Comparison of ENCODE assay signal across 16 cellular contexts in genomic region chr2:229880892-229881553, GRCh38. TPM values are rescaled to one million over a fixed set of nuclear protein-coding genes. Genes with fewer than 3 reads are reported as not detected.
DNase-seq lines count a peak whose midpoint lies in the region; ATAC-seq, FAIRE-seq and TF ChIP-seq lines count a peak whose summit lies in the region.
"Had no signal": no experiment of that assay in that cellular context is flagged by ENCODE, and none has a peak within 500 bp of the region (broad histone marks: within the 10 kb centered on the region; RNA-seq: fewer than 3 reads in every experiment).

No MANE protein-coding gene starts in this region.

- H3K9ac ChIP-seq in liver (ENCODE audit: low read depth in 1 of 2, low read length in 2 of 2): no peak overlapping the region
- no peak overlapping the region for H3K9ac ChIP-seq in HepG2 (ENCODE audit: insufficient read depth, low read depth, low read length)
- H3K9ac ChIP-seq: BLaER1 treated with 17β-estradiol and CSF1 and Interleukin-3, amounts not matched to agents 10 nM and 100 nM had no signal

- in situ Hi-C loops in HepG2 (cut with HindIII; ENCODE audit: extremely low pct_ligation_motif_present, low pct_unique_long_range_greater_than_20kb): no loop called here

- H2AFZ ChIP-seq in HepG2 (ENCODE audit: low read length): no peak overlapping the region
- H2AFZ ChIP-seq: GM23338 had no signal

- TF ChIP-seq RAD21 in liver (IDR thresholded peaks at IDR 0.05) (no peak), HepG2 (CRISPR knock-in tag; IDR thresholded peaks at IDR 0.05) (no peak)

- no peak for DNase-seq in HepG2 (ENCODE audit: low spot score)
- DNase-seq in WTC11 (ENCODE audit: low spot score): no peak
- DNase-seq in mesothelial cell of epicardium (ENCODE audit: low spot score in 2 of 2, unreplicated experiment in 2 of 2): no peak
- no peak for DNase-seq in RKO (ENCODE audit: low spot score)
- DNase-seq in DMS114 treated with DMSO at 0.1 percent for 48 hours (lab: John Stamatoyannopoulos, UW; ENCODE audit: unreplicated experiment): no peak
- DNase-seq: Caco-2, DMS79 treated with DMSO at 0.1 percent for 48 hours, GF-D8, HCEC 1CT, IMR-90 had no signal

- H3K36me3 ChIP-seq in liver (ENCODE audit: control insufficient read depth in 4 of 4, insufficient read depth in 3 of 4, low read depth in 1 of 4, low read length in 3 of 4) (peaks cover 2 to 20% (median 17%) of the 10 kb centered on the region in 4 donors), HepG2 (replicated peaks in 1 of 2; ENCODE audit: control insufficient read depth in 1 of 2, insufficient read depth in 2 of 2, low read length in 2 of 2) (peaks cover 11 to 50% of the 10 kb centered on the region in 2 experiments; a peak in 4 of 5 replicates)

- H3K27me3 ChIP-seq in liver (ENCODE audit: control insufficient read depth in 4 of 4, insufficient read depth in 4 of 4, low read length in 3 of 4) (no peaks in the 10 kb centered on the region), HepG2 (ENCODE audit: control insufficient read depth in 1 of 2, insufficient read depth in 2 of 2, low read length in 2 of 2) (no peaks in the 10 kb centered on the region)
- H3K27me3 ChIP-seq: BLaER1 treated with 17β-estradiol and CSF1 and Interleukin-3, amounts not matched to agents 10 nM and 100 nM had no signal

- no peaks in the 10 kb centered on the region for H3K27me3 Mint-ChIP-seq in WTC11 (ENCODE audit: low read depth)
- no peaks in the 10 kb centered on the region for H3K27me3 Mint-ChIP-seq in mesothelial cell of epicardium (ENCODE audit: low read depth)
- H3K27me3 Mint-ChIP-seq: B cell had no signal

- peak overlapping the region; percentile 11 to 43 for H3K27ac ChIP-seq in liver (ENCODE audit: low read depth in 1 of 2, low read length in 2 of 2)
- H3K27ac ChIP-seq in HepG2 (ENCODE audit: extremely low read length, insufficient read depth, low read length): no peak overlapping the region
- H3K27ac ChIP-seq: BLaER1 treated with 17β-estradiol and CSF1 and Interleukin-3, amounts not matched to agents 10 nM and 100 nM; HL-60 had no signal

- WGBS in liver: 46% methylated on average over 5 of the region's 5 CpGs
- WGBS in HepG2 (ENCODE audit: low lambda C conversion rate): 97% methylated on average over 5 of the region's 5 CpGs

- H3K9me3 Mint-ChIP-seq in WTC11 (no peaks in the 10 kb centered on the region), mesothelial cell of epicardium (no peaks in the 10 kb centered on the region)
- H3K9me3 Mint-ChIP-seq: GM23338 had no signal

- no peak overlapping the region for H3K4me2 ChIP-seq in HepG2 (ENCODE audit: low read depth, low read length)
- H3K4me2 ChIP-seq: BLaER1 treated with 17β-estradiol and CSF1 and Interleukin-3, amounts not matched to agents 10 nM and 100 nM; GM23338 had no signal

- H3K4me1 Mint-ChIP-seq in WTC11: peaks cover 12% of the 10 kb centered on the region
- H3K4me1 Mint-ChIP-seq in mesothelial cell of epicardium: peaks cover 5% of the 10 kb centered on the region

- TF ChIP-seq CTCF in liver (IDR thresholded peaks at IDR 0.05; ENCODE audit: low read depth, low read length, missing input control) (no peak), HepG2 (CRISPR knock-in tag; IDR thresholded peaks at IDR 0.05) (no peak), WTC11 (IDR thresholded peaks at IDR 0.05) (no peak), mesothelial cell of epicardium (IDR thresholded peaks at IDR 0.05; ENCODE audit: unreplicated experiment) (no peak)

- CTCF ChIA-PET in HepG2 (lab: Yijun Ruan, JAX; ENCODE audit: low intra/inter-chr PET ratio, low total read pairs) (no interaction called here), WTC11 (lab: Charles Lee) (no interaction called here)

- intact Hi-C loops in HepG2 (cut with micrococcal nuclease; ENCODE audit: unreplicated experiment): no loop called here

- H3K4me3 ChIP-seq in liver (ENCODE audit: low read depth in 1 of 3, low read length in 3 of 3): no peak overlapping the region
- no peak overlapping the region for H3K4me3 ChIP-seq in HepG2 (replicated peaks in 1 of 3; ENCODE audit: insufficient read depth in 1 of 3, low read depth in 2 of 3, low read length in 3 of 3)
- H3K4me3 ChIP-seq: BLaER1 treated with 17β-estradiol and CSF1 and Interleukin-3, amounts not matched to agents 10 nM and 100 nM; GM23338 had no signal

- no peak for TF ChIP-seq POLR2A in HepG2 (IDR thresholded peaks at IDR 0.05; ENCODE audit: insufficient read depth in 1 of 2, low read depth in 2 of 2, low read length in 2 of 2)

- TF ChIP-seq EP300 in HepG2 (IDR thresholded peaks at IDR 0.05; ENCODE audit: low read depth in 2 of 2, low read length in 2 of 2) (no peak), HepG2 (CRISPR knock-in tag; IDR thresholded peaks at IDR 0.05; ENCODE audit: borderline replicate concordance) (no peak)

- H3K27ac Mint-ChIP-seq in WTC11: peak overlapping the region; percentile 27; the same call in 1 of the 2 replicates
- peak overlapping the region; percentile 51 for H3K27ac Mint-ChIP-seq in mesothelial cell of epicardium
- H3K27ac Mint-ChIP-seq: B cell, GM23338 had no signal

- no peak for FAIRE-seq in HepG2 (lab: Jason Lieb, UNC)
- FAIRE-seq: D721Med had no signal

- H3K9me3 ChIP-seq in liver (ENCODE audit: control insufficient read depth in 4 of 4, low read length in 3 of 4): no peaks in the 10 kb centered on the region
- no peaks in the 10 kb centered on the region for H3K9me3 ChIP-seq in HepG2 (ENCODE audit: low read length)
- H3K9me3 ChIP-seq: BLaER1 treated with 17β-estradiol and CSF1 and Interleukin-3, amounts not matched to agents 10 nM and 100 nM; Caco-2 had no signal

- H3K4me3 Mint-ChIP-seq in WTC11 (no peak overlapping the region), mesothelial cell of epicardium (no peak overlapping the region)
- H3K4me3 Mint-ChIP-seq: B cell, GM23338 had no signal

- ATAC-seq in HepG2 (no peak), WTC11 (no peak)
- ATAC-seq: GM23338 had no signal

- H3K4me1 ChIP-seq in liver (ENCODE audit: control insufficient read depth in 4 of 4, insufficient read depth in 4 of 4, low read length in 3 of 4) (peaks cover 6 to 33% (median 17%) of the 10 kb centered on the region in 4 donors), HepG2 (ENCODE audit: insufficient read depth, low read length) (no peaks in the 10 kb centered on the region)
- H3K4me1 ChIP-seq: BLaER1 treated with 17β-estradiol and CSF1 and Interleukin-3, amounts not matched to agents 10 nM and 100 nM; Caco-2 had no signal

- POLR2A ChIA-PET in HepG2 (lab: Yijun Ruan, JAX): interaction anchor here (0.6 kb wide), 1 partner anchor 1430 kb away, joined by 3 read pairs; no protein-coding TSS in a partner anchor
- POLR2A ChIA-PET in WTC11 (lab: Charles Lee): no interaction called here

- H3K36me3 Mint-ChIP-seq in WTC11 (peaks cover 23% of the 10 kb centered on the region), mesothelial cell of epicardium (peaks cover 10% of the 10 kb centered on the region)

- peaks cover 5% of the 10 kb centered on the region for H4K20me1 ChIP-seq in HepG2 (ENCODE audit: insufficient read depth, low read length)

- H3K79me2 ChIP-seq in HepG2 (ENCODE audit: insufficient read depth, low read length): peaks cover 49% of the 10 kb centered on the region

- BruUV-seq in HepG2 (replicated peaks; lab: Mats Ljungman, UMichigan): no TSS peak

RNA-seq across cellular contexts. Expression of gene TRIP12, which starts 40.8 kb away (rescaled TPM):
- total RNA-seq in liver (100 to 1,000 TPM; 114 to 128 TPM), HepG2 (2016; rRNA removed; fragmentation: Illumina TruSeq; extraction: Trizol) (153 and 257 TPM in 2 replicates), WTC11 (2021) (146 to 152 TPM (median 149 TPM) in 3 replicates), mesothelial cell of epicardium (239 to 256 TPM (median 253 TPM) in 3 replicates)
- polyA plus RNA-seq in liver (10 to 100 TPM; 13.9 to 20.3 TPM), HepG2 (2011; rRNA removed) (56.8 and 72.1 TPM in 2 replicates)
- 75.6 and 85.5 TPM in 2 replicates for total RNA-seq in HepG2 (2016; cell fraction: cytosol; rRNA removed; fragmentation: Illumina TruSeq; extraction: Trizol; ENCODE audit: low read depth)
- total RNA-seq in HepG2 (2016; cell fraction: insoluble cytoplasmic fraction; rRNA removed; fragmentation: Illumina TruSeq; extraction: Trizol): 145 and 246 TPM in 2 replicates
- 97.0 and 102 TPM in 2 replicates for total RNA-seq in HepG2 (2016; cell fraction: membrane; rRNA removed; fragmentation: Illumina TruSeq; extraction: Trizol)
- 186 and 205 TPM in 2 replicates for total RNA-seq in HepG2 (2016; cell fraction: nucleus; rRNA removed; fragmentation: Illumina TruSeq; extraction: Trizol)
- 25.2 and 33.4 TPM in 2 replicates for polyA plus RNA-seq in HepG2 (2011; cell fraction: cytosol; rRNA removed)
- polyA plus RNA-seq in HepG2 (2011; cell fraction: nucleus; rRNA removed): 102 and 112 TPM in 2 replicates
- polyA plus RNA-seq in HepG2 (2012): 70.4 and 84.2 TPM in 2 replicates
- 2.6 and 2.8 TPM in 2 replicates for polyA plus RNA-seq in HepG2 (2016; cell fraction: cytosol; fragmentation: Illumina TruSeq; extraction: Trizol; ENCODE audit: low read depth)
- 104 and 118 TPM in 2 replicates for polyA plus RNA-seq in HepG2 (2016; cell fraction: insoluble cytoplasmic fraction; fragmentation: Illumina TruSeq; extraction: Trizol; ENCODE audit: low read depth)
- 9.5 and 10.0 TPM in 2 replicates for polyA plus RNA-seq in HepG2 (2016; cell fraction: membrane; fragmentation: Illumina TruSeq; extraction: Trizol; ENCODE audit: low read depth)
- polyA plus RNA-seq in HepG2 (2016; cell fraction: nucleus; fragmentation: Illumina TruSeq; extraction: Trizol; ENCODE audit: insufficient read depth, low read depth): 135 and 150 TPM in 2 replicates
- polyA minus RNA-seq in HepG2 (2011; rRNA and poly(A)+ RNA removed; ENCODE audit: low replicate concordance): 217 and 262 TPM in 2 replicates
- polyA minus RNA-seq in HepG2 (2011; cell fraction: cytosol; rRNA and poly(A)+ RNA removed): 162 and 168 TPM in 2 replicates
- 435 and 493 TPM in 2 replicates for polyA minus RNA-seq in HepG2 (2011; cell fraction: nucleus; rRNA and poly(A)+ RNA removed)

RNA-seq across cellular contexts. Expression of gene FBXO36, which starts 41.3 kb away (rescaled TPM):
- total RNA-seq in liver (1 to 10 TPM in 1 of 2 donors, under 1 TPM in 1; 0.56 to 1.3 TPM), HepG2 (2016; rRNA removed; fragmentation: Illumina TruSeq; extraction: Trizol) (2.8 and 4.0 TPM in 2 replicates), WTC11 (2021) (4.0 to 5.3 TPM (median 4.6 TPM) in 3 replicates), mesothelial cell of epicardium (5.1 to 6.2 TPM (median 5.5 TPM) in 3 replicates)
- polyA plus RNA-seq in liver (under 1 TPM; 0.65 to 0.74 TPM), HepG2 (2011; rRNA removed) (2.1 and 2.8 TPM in 2 replicates)
- 0.61 and 0.62 TPM in 2 replicates for total RNA-seq in HepG2 (2016; cell fraction: cytosol; rRNA removed; fragmentation: Illumina TruSeq; extraction: Trizol; ENCODE audit: low read depth)
- 2.9 and 3.9 TPM in 2 replicates for total RNA-seq in HepG2 (2016; cell fraction: insoluble cytoplasmic fraction; rRNA removed; fragmentation: Illumina TruSeq; extraction: Trizol)
- total RNA-seq in HepG2 (2016; cell fraction: membrane; rRNA removed; fragmentation: Illumina TruSeq; extraction: Trizol): 1.4 and 1.5 TPM in 2 replicates
- 2.1 and 2.5 TPM in 2 replicates for total RNA-seq in HepG2 (2016; cell fraction: nucleus; rRNA removed; fragmentation: Illumina TruSeq; extraction: Trizol)
- polyA plus RNA-seq in HepG2 (2011; cell fraction: cytosol; rRNA removed): 1.7 and 2.1 TPM in 2 replicates
- 0.68 and 0.79 TPM in 2 replicates for polyA plus RNA-seq in HepG2 (2011; cell fraction: nucleus; rRNA removed)
- polyA plus RNA-seq in HepG2 (2012): 1.7 TPM in 2 replicates
- polyA plus RNA-seq in HepG2 (2016; cell fraction: cytosol; fragmentation: Illumina TruSeq; extraction: Trizol; ENCODE audit: low read depth): 0.36 and 0.38 TPM in 2 replicates
- 2.8 and 3.6 TPM in 2 replicates for polyA plus RNA-seq in HepG2 (2016; cell fraction: insoluble cytoplasmic fraction; fragmentation: Illumina TruSeq; extraction: Trizol; ENCODE audit: low read depth)
- polyA plus RNA-seq in HepG2 (2016; cell fraction: membrane; fragmentation: Illumina TruSeq; extraction: Trizol; ENCODE audit: low read depth): 0.76 and 0.81 TPM in 2 replicates
- 2.5 and 2.6 TPM in 2 replicates for polyA plus RNA-seq in HepG2 (2016; cell fraction: nucleus; fragmentation: Illumina TruSeq; extraction: Trizol; ENCODE audit: insufficient read depth, low read depth)
- polyA minus RNA-seq in HepG2 (2011; rRNA and poly(A)+ RNA removed; ENCODE audit: low replicate concordance): 1.1 and 2.9 TPM in 2 replicates
- 1.3 and 2.2 TPM in 2 replicates for polyA minus RNA-seq in HepG2 (2011; cell fraction: cytosol; rRNA and poly(A)+ RNA removed)
- 1.9 and 2.2 TPM in 2 replicates for polyA minus RNA-seq in HepG2 (2011; cell fraction: nucleus; rRNA and poly(A)+ RNA removed)
